ENCODE assay signal across 13 cellular contexts in genomic region chr22:40247976-40248375, GRCh38.
DNase-seq lines count a peak whose midpoint lies in the region; ATAC-seq lines count a peak whose summit lies in the region.
"Had no signal": no experiment of that assay in that cellular context is flagged by ENCODE, and none has a peak within 500 bp of the region (broad histone marks: within the 10 kb centered on the region; RNA-seq: fewer than 3 reads in every experiment).

No MANE protein-coding gene starts in this region.

- ATAC-seq in activated naive CD4-positive, alpha-beta T cell treated with anti-CD3 and anti-CD28 coated beads, Interleukin-2, amount 50 U/mL, for 72 hours = peak; percentile 63 to 77
- ATAC-seq in HG03565 (IDR thresholded peaks at IDR 0.05; ENCODE audit: unreplicated experiment) = no peak

- H3K4me1 Mint-ChIP-seq in CD8-positive, alpha-beta memory T cell = peaks cover 64 to 89% (median 83%) of the 10 kb centered on the region in 3 donors

- H3K36me3 Mint-ChIP-seq in CD8-positive, alpha-beta memory T cell = peaks cover 0 to 42% (median 6%) of the 10 kb centered on the region in 3 donors
- H3K36me3 Mint-ChIP-seq in activated naive CD4-positive, alpha-beta T cell treated with anti-CD3 and anti-CD28 coated beads, Interleukin-2, amount 50 U/mL, for 72 hours = peaks cover 0 to 17% of the 10 kb centered on the region in 2 donors

- peaks cover 60% of the 10 kb centered on the region for H3K4me1 ChIP-seq in CD8-positive, alpha-beta memory T cell (ENCODE audit: insufficient read depth, low read length)

- POLR2A ChIA-PET in CD8-positive, alpha-beta memory T cell (lab: Charles Lee) = interaction anchor here (0.6 to 1.4 kb wide), 5 partner anchors 10 to 158 kb away, joined by 3 to 6 read pairs (median 3); no protein-coding TSS in a partner anchor

- no peaks in the 10 kb centered on the region for H3K9me3 Mint-ChIP-seq in CD8-positive, alpha-beta memory T cell
- no peaks in the 10 kb centered on the region for H3K9me3 Mint-ChIP-seq in activated naive CD4-positive, alpha-beta T cell treated with anti-CD3 and anti-CD28 coated beads, Interleukin-2, amount 50 U/mL, for 72 hours
- H3K9me3 Mint-ChIP-seq: HFFc6 had no signal

- DNase-seq in CD8-positive, alpha-beta memory T cell = peak; percentile 52 to 87 (median 73)
- peak; percentile 51 to 68 for DNase-seq in activated CD4-positive, alpha-beta T cell treated with anti-CD3 and anti-CD28 coated beads, Interleukin-2, amount 50 U/mL, for 48 hours
- no peak for DNase-seq in activated naive CD4-positive, alpha-beta T cell treated with anti-CD3 and anti-CD28 coated beads, Interleukin-2, amount 50 U/mL, for 72 hours (ENCODE audit: low spot score in 2 of 2)
- peak; percentile 28 for DNase-seq in stimulated activated CD8-positive, alpha-beta memory T cell treated with anti-CD3 and anti-CD28 coated beads, Interleukin-12 subunit alpha, Interleukin-12 subunit beta, amount 100 ng/mL, for 24 hours (ENCODE audit: extremely low read depth)
- no peak for DNase-seq in NCI-H2107 (lab: John Stamatoyannopoulos, UW)
- DNase-seq in NOMO-1 treated with dmso at 0.1 percent for 144 hours (lab: John Stamatoyannopoulos, UW; ENCODE audit: unreplicated experiment) = no peak
- no peak for DNase-seq in RPMI8226
- DNase-seq: aorta, HFFc6, MG63, NCI-H526 had no signal

- H3K27ac ChIP-seq in CD8-positive, alpha-beta memory T cell (ENCODE audit: low read depth, low read length) = no peak overlapping the region
- H3K27ac ChIP-seq: upper lobe of left lung had no signal

- H3K4me3 ChIP-seq in CD8-positive, alpha-beta memory T cell (ENCODE audit: low read length) = no peak overlapping the region
- H3K4me3 ChIP-seq: MG63, upper lobe of left lung had no signal

- no peaks in the 10 kb centered on the region for H3K27me3 ChIP-seq in CD8-positive, alpha-beta memory T cell (ENCODE audit: insufficient read depth, low read length, poor library complexity, severe bottlenecking)
- H3K27me3 ChIP-seq: MG63, upper lobe of left lung had no signal

- H3K36me3 ChIP-seq in CD8-positive, alpha-beta memory T cell (ENCODE audit: insufficient read depth, low read length) = peaks cover 7% of the 10 kb centered on the region
- H3K36me3 ChIP-seq: MG63 had no signal

- H3K27me3 Mint-ChIP-seq in CD8-positive, alpha-beta memory T cell = peaks cover 0 to 1% of the 10 kb centered on the region in 2 donors

- peak overlapping the region; percentile 48 to 89 (median 71) for H3K4me3 Mint-ChIP-seq in CD8-positive, alpha-beta memory T cell
- H3K4me3 Mint-ChIP-seq: HFFc6 had no signal

- CTCF ChIA-PET in CD8-positive, alpha-beta memory T cell (lab: Charles Lee) = interaction anchor here (0.7 to 2.9 kb wide), 2 partner anchors 94 to 100 kb away, joined by 3 to 15 read pairs; no protein-coding TSS in a partner anchor

- H3K27ac Mint-ChIP-seq in CD8-positive, alpha-beta memory T cell = peak overlapping the region; percentile 16 to 94 (median 86)
- peak overlapping the region; percentile 40 to 85 for H3K27ac Mint-ChIP-seq in activated naive CD4-positive, alpha-beta T cell treated with anti-CD3 and anti-CD28 coated beads, Interleukin-2, amount 50 U/mL, for 72 hours
- H3K27ac Mint-ChIP-seq: HFFc6 had no signal

- H3K9me3 ChIP-seq in CD8-positive, alpha-beta memory T cell (ENCODE audit: low read length) = no peaks in the 10 kb centered on the region
- H3K9me3 ChIP-seq: MG63, upper lobe of left lung had no signal

Comparison
In these comparisons a context has a peak if more than half of its experiments do, and no peak if none do; other contexts are left out.
1. DNase-seq: peak in CD8-positive, alpha-beta memory T cell (5 of 5), activated CD4-positive, alpha-beta T cell treated with anti-CD3 and anti-CD28 coated beads, Interleukin-2, amount 50 U/mL, for 48 hours (2 of 2) and stimulated activated CD8-positive, alpha-beta memory T cell treated with anti-CD3 and anti-CD28 coated beads, Interleukin-12 subunit alpha, Interleukin-12 subunit beta, amount 100 ng/mL, for 24 hours (single experiment); none in activated naive CD4-positive, alpha-beta T cell treated with anti-CD3 and anti-CD28 coated beads, Interleukin-2, amount 50 U/mL, for 72 hours (0 of 2), NCI-H2107 (single experiment), NOMO-1 treated with dmso at 0.1 percent for 144 hours (single experiment) and RPMI8226 (single experiment).